Comparison of ENCODE assay signal across 33 cellular contexts in the genomic region with DNA sequence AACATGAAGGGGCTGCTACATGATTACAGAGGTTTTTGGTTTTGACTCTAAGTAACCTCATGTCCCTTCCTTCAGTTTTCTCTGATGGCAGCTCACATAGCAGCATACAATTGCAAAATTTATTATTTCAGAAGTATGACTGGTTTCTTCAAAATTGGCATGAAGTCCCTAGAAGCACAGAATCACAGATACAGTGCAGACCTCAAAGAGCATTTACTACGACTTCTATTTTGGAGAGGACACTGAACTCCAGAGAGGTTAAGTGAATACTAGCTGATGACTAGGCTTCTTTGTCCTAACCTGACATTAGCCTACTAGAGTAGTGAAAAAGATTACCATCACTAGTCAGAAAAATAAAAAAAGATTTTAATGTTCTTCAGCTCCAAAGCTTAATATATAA.
DNase-seq lines count a peak whose midpoint lies in the region; ATAC-seq and TF ChIP-seq lines count a peak whose summit lies in the region.
"Had no signal": no experiment of that assay in that cellular context is flagged by ENCODE, and none has a peak within 500 bp of the region (broad histone marks: within the 10 kb centered on the region; RNA-seq: fewer than 3 reads in every experiment).

No MANE protein-coding gene starts in this region.

- peak; percentile 74 for ATAC-seq in Right ventricle myocardium superior (ENCODE audit: poor library complexity)
- ATAC-seq in omental fat pad (ENCODE audit: low FRiP score), result peak; percentile 25
- ATAC-seq in thoracic aorta (ENCODE audit: insufficient number of reproducible peaks, low FRiP score, low read depth), result peak; percentile 40
- ATAC-seq in activated T-cell treated with anti-CD3 and anti-CD28 coated beads, Interleukin-2, amount 50 U/mL, for 4 hours, result no peak
- ATAC-seq: activated CD4-positive, alpha-beta T cell treated with anti-CD3 and anti-CD28 coated beads for 36 hours; activated CD8-positive, alpha-beta T cell treated with anti-CD3 and anti-CD28 coated beads for 36 hours; activated naive CD4-positive, alpha-beta T cell treated with anti-CD3 and anti-CD28 coated beads, Interleukin-2, amount 50 U/mL, for 72 hours; activated T-helper 17 cell treated with anti-CD3 and anti-CD28 coated beads, Interleukin-2, amount 50 U/mL, for 72 hours; naive thymus-derived CD8-positive, alpha-beta T cell; Panc1; stimulated activated naive CD8-positive, alpha-beta T cell treated with anti-CD3 and anti-CD28 coated beads, Interleukin-15, Interleukin-2, amounts not matched to agents 100 U/mL and 50 U/mL, for 24 hours had no signal

- no peaks in the 10 kb centered on the region for H3K9me3 ChIP-seq in thoracic aorta
- H3K9me3 ChIP-seq: testis, uterus had no signal

- H3K4me3 ChIP-seq in thoracic aorta, result no peak overlapping the region
- H3K4me3 ChIP-seq: coronary artery, testis, uterus had no signal

- TF ChIP-seq CTCF in omental fat pad (IDR thresholded peaks at IDR 0.05) (no peak), thoracic aorta (IDR thresholded peaks at IDR 0.05) (no peak)

- H3K4me1 Mint-ChIP-seq in immature natural killer cell, result no peaks in the 10 kb centered on the region
- no peaks in the 10 kb centered on the region for H3K4me1 Mint-ChIP-seq in activated T-cell treated with anti-CD3 and anti-CD28 coated beads, Interleukin-2, amount 50 U/mL, for 4 hours (ENCODE audit: low read depth)
- H3K4me1 Mint-ChIP-seq: activated CD4-positive, alpha-beta T cell treated with anti-CD3 and anti-CD28 coated beads for 36 hours; activated T-helper 17 cell treated with anti-CD3 and anti-CD28 coated beads, Interleukin-2, amount 50 U/mL, for 72 hours; naive thymus-derived CD8-positive, alpha-beta T cell had no signal

- H3K36me3 Mint-ChIP-seq in immature natural killer cell, result no peaks in the 10 kb centered on the region
- H3K36me3 Mint-ChIP-seq in activated T-cell treated with anti-CD3 and anti-CD28 coated beads, Interleukin-2, amount 50 U/mL, for 4 hours (ENCODE audit: insufficient read depth), result no peaks in the 10 kb centered on the region
- H3K36me3 Mint-ChIP-seq: activated naive CD4-positive, alpha-beta T cell treated with anti-CD3 and anti-CD28 coated beads, Interleukin-2, amount 50 U/mL, for 72 hours; mesothelial cell of epicardium; naive thymus-derived CD8-positive, alpha-beta T cell had no signal

- peaks cover 5 to 11% of the 10 kb centered on the region in 2 donors for H3K4me1 ChIP-seq in thoracic aorta (ENCODE audit: control insufficient read depth in 1 of 2, low read depth in 2 of 2)
- H3K4me1 ChIP-seq: testis, uterus had no signal

- no peak overlapping the region for H3K27ac ChIP-seq in thoracic aorta
- H3K27ac ChIP-seq: coronary artery, epithelial cell of prostate, testis, uterus, VCaP had no signal

- DNase-seq in Right ventricle myocardium superior (no peak), cardiac septum (ENCODE audit: low spot score) (no peak), fibroblast of gingiva (ENCODE audit: low read depth) (peak; percentile 47), omental fat pad (ENCODE audit: low spot score) (no peak), thoracic aorta (ENCODE audit: low spot score) (no peak), NCI-H1436 (lab: John Stamatoyannopoulos, UW) (no peak), immature natural killer cell (no peak)
- DNase-seq in activated T-cell treated with anti-CD3 and anti-CD28 coated beads, Interleukin-2, amount 50 U/mL, for 4 hours, result no peak
- DNase-seq: activated CD4-positive, alpha-beta T cell treated with anti-CD3 and anti-CD28 coated beads for 36 hours; activated CD8-positive, alpha-beta memory T cell treated with anti-CD3 and anti-CD28 coated beads, Interleukin-2, amount 50 U/mL, for 48 hours; activated CD8-positive, alpha-beta T cell treated with anti-CD3 and anti-CD28 coated beads for 36 hours; CD4-positive, alpha-beta T cell; effector memory CD4-positive, alpha-beta T cell; H7; head of caudate nucleus; naive thymus-derived CD8-positive, alpha-beta T cell; NCI-H1092; NCI-H187; NCI-H526; nucleus accumbens; SIG-M5; stimulated activated CD4-positive, alpha-beta T cell treated with anti-CD3 and anti-CD28 coated beads, Interleukin-1b, Interleukin-23, amount 100 ng/mL, for 48 hours; stimulated activated naive CD8-positive, alpha-beta T cell treated with anti-CD3 and anti-CD28 coated beads, Interleukin-15, Interleukin-2, amounts not matched to agents 100 U/mL and 50 U/mL, for 24 hours; T-helper 9 cell; testis; uterus had no signal

- H3K4me3 Mint-ChIP-seq in immature natural killer cell, result no peak overlapping the region
- H3K4me3 Mint-ChIP-seq in activated T-cell treated with anti-CD3 and anti-CD28 coated beads, Interleukin-2, amount 50 U/mL, for 4 hours, result no peak overlapping the region
- H3K4me3 Mint-ChIP-seq: activated CD4-positive, alpha-beta T cell treated with anti-CD3 and anti-CD28 coated beads for 36 hours; activated CD8-positive, alpha-beta T cell treated with anti-CD3 and anti-CD28 coated beads for 36 hours; activated T-helper 17 cell treated with anti-CD3 and anti-CD28 coated beads, Interleukin-2, amount 50 U/mL, for 72 hours; CD4-positive, alpha-beta T cell; mesothelial cell of epicardium; naive thymus-derived CD8-positive, alpha-beta T cell had no signal

- H3K27me3 Mint-ChIP-seq in immature natural killer cell (ENCODE audit: low read depth in 3 of 3), result peaks cover 0 to 4% (median 0%) of the 10 kb centered on the region in 3 donors
- no peaks in the 10 kb centered on the region for H3K27me3 Mint-ChIP-seq in activated T-cell treated with anti-CD3 and anti-CD28 coated beads, Interleukin-2, amount 50 U/mL, for 4 hours (ENCODE audit: low read depth)
- H3K27me3 Mint-ChIP-seq: activated CD4-positive, alpha-beta T cell treated with anti-CD3 and anti-CD28 coated beads for 36 hours; activated CD8-positive, alpha-beta T cell treated with anti-CD3 and anti-CD28 coated beads for 36 hours; activated T-helper 17 cell treated with anti-CD3 and anti-CD28 coated beads, Interleukin-2, amount 50 U/mL, for 72 hours; CD4-positive, alpha-beta T cell; naive thymus-derived CD8-positive, alpha-beta T cell had no signal

- H3K36me3 ChIP-seq in thoracic aorta, result no peaks in the 10 kb centered on the region
- H3K36me3 ChIP-seq: uterus had no signal

- H3K27ac Mint-ChIP-seq in immature natural killer cell, result no peak overlapping the region
- H3K27ac Mint-ChIP-seq: activated CD4-positive, alpha-beta T cell treated with anti-CD3 and anti-CD28 coated beads for 36 hours; activated CD8-positive, alpha-beta T cell treated with anti-CD3 and anti-CD28 coated beads for 36 hours; activated naive CD4-positive, alpha-beta T cell treated with anti-CD3 and anti-CD28 coated beads, Interleukin-2, amount 50 U/mL, for 72 hours; activated T-helper 17 cell treated with anti-CD3 and anti-CD28 coated beads, Interleukin-2, amount 50 U/mL, for 72 hours; CD4-positive, alpha-beta T cell; naive thymus-derived CD8-positive, alpha-beta T cell had no signal

- peaks cover 2 to 12% (median 5%) of the 10 kb centered on the region in 6 donors for H3K9me3 Mint-ChIP-seq in immature natural killer cell
- H3K9me3 Mint-ChIP-seq in activated T-cell treated with anti-CD3 and anti-CD28 coated beads, Interleukin-2, amount 50 U/mL, for 4 hours, result peaks cover 4% of the 10 kb centered on the region
- H3K9me3 Mint-ChIP-seq: activated CD8-positive, alpha-beta T cell treated with anti-CD3 and anti-CD28 coated beads for 36 hours; activated T-helper 17 cell treated with anti-CD3 and anti-CD28 coated beads, Interleukin-2, amount 50 U/mL, for 72 hours; CD4-positive, alpha-beta T cell; mesothelial cell of epicardium had no signal

- no peaks in the 10 kb centered on the region for H3K27me3 ChIP-seq in thoracic aorta (replicated peaks; ENCODE audit: insufficient read depth)
- H3K27me3 ChIP-seq: testis, uterus had no signal

- intact Hi-C loops in Right ventricle myocardium superior (cut with DNase I) (no loop called here), cardiac septum (cut with DNase I) (loop anchor here (10.0 kb wide), 1 partner anchor 843 kb away; a partner anchor contains a TSS)

Comparison
In these comparisons a context has a peak if more than half of its experiments do, and no peak if none do; other contexts are left out.
1. ATAC-seq: peak in Right ventricle myocardium superior (single experiment), omental fat pad (single experiment) and thoracic aorta (single experiment); none in activated T-cell treated with anti-CD3 and anti-CD28 coated beads, Interleukin-2, amount 50 U/mL, for 4 hours (0 of 2).